In the genomic region with DNA sequence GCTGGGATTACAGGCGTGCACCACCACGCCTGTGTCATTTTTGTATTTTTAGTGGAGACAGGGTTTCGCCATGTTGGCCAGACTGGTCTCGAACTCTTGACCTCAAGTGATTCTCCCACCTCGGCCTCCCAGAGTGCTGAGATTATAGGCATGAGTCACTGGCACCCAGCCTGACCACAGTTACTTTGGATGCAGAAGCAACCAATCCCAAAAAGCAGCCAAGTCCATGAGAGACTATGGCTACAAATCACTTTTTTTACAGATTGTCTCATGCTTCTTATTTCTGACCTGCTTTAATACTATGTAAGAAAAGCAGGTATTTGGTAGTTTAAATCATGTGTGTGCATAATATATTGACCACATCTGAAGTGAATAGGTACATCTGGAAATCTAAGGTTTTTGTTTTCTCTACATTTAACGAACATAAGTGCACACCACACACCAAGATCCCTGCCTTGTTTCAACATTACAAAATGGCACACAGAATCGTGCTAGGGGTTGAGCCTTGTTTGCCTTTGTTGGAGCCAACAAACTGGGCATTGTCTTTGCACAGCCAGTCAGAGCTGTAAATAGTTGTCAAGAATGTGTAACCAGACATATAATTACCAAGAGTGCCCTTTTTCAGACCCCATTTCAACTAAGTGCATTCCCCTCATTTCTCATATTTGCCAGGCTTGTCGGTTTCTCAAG, we compare ENCODE assay signal across 19 cellular contexts. TPM values are rescaled to one million over a fixed set of nuclear protein-coding genes. Genes with fewer than 3 reads are reported as not detected.
DNase-seq lines count a peak whose midpoint lies in the region; ATAC-seq and TF ChIP-seq lines count a peak whose summit lies in the region.
"Had no signal": no experiment of that assay in that cellular context is flagged by ENCODE, and none has a peak within 500 bp of the region (broad histone marks: within the 10 kb centered on the region; RNA-seq: fewer than 3 reads in every experiment).

No MANE protein-coding gene starts in this region.

- H3K27me3 ChIP-seq in neural progenitor cell (no peaks in the 10 kb centered on the region), Peyer's patch (no peaks in the 10 kb centered on the region)
- H3K27me3 ChIP-seq: heart left ventricle, sigmoid colon had no signal

- no peak overlapping the region for H3K4me3 Mint-ChIP-seq in neural progenitor cell
- H3K4me3 Mint-ChIP-seq: activated CD4-positive, alpha-beta memory T cell treated with anti-CD3 and anti-CD28 coated beads, Interleukin-2, amount 10 ng/mL, durations not matched to agents 7 days and 5 days; CD8-positive, alpha-beta T cell; endodermal cell; natural killer cell; stimulated activated naive CD8-positive, alpha-beta T cell treated with anti-CD3 and anti-CD28 coated beads, Interleukin-15, amount 100 ng/mL, for 72 hours had no signal

- intact Hi-C loops in left ventricle myocardium superior (cut with micrococcal nuclease): no loop called here

- H3K9me3 Mint-ChIP-seq in neural progenitor cell: no peaks in the 10 kb centered on the region
- H3K9me3 Mint-ChIP-seq: CD8-positive, alpha-beta T cell; endodermal cell; natural killer cell had no signal

- peaks cover 3% of the 10 kb centered on the region for H3K27me3 Mint-ChIP-seq in neural progenitor cell (ENCODE audit: insufficient read depth, low read depth)
- H3K27me3 Mint-ChIP-seq: activated CD4-positive, alpha-beta memory T cell treated with anti-CD3 and anti-CD28 coated beads, Interleukin-2, amount 10 ng/mL, durations not matched to agents 7 days and 5 days; stimulated activated naive CD8-positive, alpha-beta T cell treated with anti-CD3 and anti-CD28 coated beads, Interleukin-15, amount 100 ng/mL, for 72 hours had no signal

- H3K4me1 Mint-ChIP-seq in neural progenitor cell: peaks cover 3% of the 10 kb centered on the region
- H3K4me1 Mint-ChIP-seq: natural killer cell had no signal

- H4K20me1 ChIP-seq in neural progenitor cell (ENCODE audit: low read depth): no peaks in the 10 kb centered on the region

- H3K4me2 ChIP-seq in neural progenitor cell: no peak overlapping the region

- no peaks in the 10 kb centered on the region for H3K36me3 ChIP-seq in neural progenitor cell
- no peaks in the 10 kb centered on the region for H3K36me3 ChIP-seq in Peyer's patch
- H3K36me3 ChIP-seq: heart left ventricle, sigmoid colon had no signal

- no peaks in the 10 kb centered on the region for H3K36me3 Mint-ChIP-seq in neural progenitor cell
- H3K36me3 Mint-ChIP-seq: CD8-positive, alpha-beta T cell; natural killer cell had no signal

- peak overlapping the region; percentile 61 for H2AFZ ChIP-seq in neural progenitor cell (replicated peaks)

- H3F3A ChIP-seq in neural progenitor cell (ENCODE audit: low read depth): no peaks in the 10 kb centered on the region

- TF ChIP-seq CTCF in choroid plexus epithelial cell (conservative IDR thresholded peaks at IDR 0.05; ENCODE audit: low read depth, low read length) (no peak), neural progenitor cell (IDR thresholded peaks at IDR 0.05) (no peak), Peyer's patch (IDR thresholded peaks at IDR 0.05) (no peak)

- no peak overlapping the region for H3K27ac Mint-ChIP-seq in neural progenitor cell
- H3K27ac Mint-ChIP-seq: activated CD4-positive, alpha-beta memory T cell treated with anti-CD3 and anti-CD28 coated beads, Interleukin-2, amount 10 ng/mL, durations not matched to agents 7 days and 5 days; CD8-positive, alpha-beta T cell; endodermal cell; natural killer cell had no signal

- H3K9me3 ChIP-seq in neural progenitor cell (ENCODE audit: low read depth) (no peaks in the 10 kb centered on the region), Peyer's patch (no peaks in the 10 kb centered on the region)
- H3K9me3 ChIP-seq: sigmoid colon had no signal

- ATAC-seq in left ventricle myocardium superior (no peak), HG03457 (IDR thresholded peaks at IDR 0.05; ENCODE audit: unreplicated experiment) (no peak), HG02970 (IDR thresholded peaks at IDR 0.05; ENCODE audit: low FRiP score, unreplicated experiment) (no peak)
- ATAC-seq: CD8-positive, alpha-beta T cell; heart left ventricle; natural killer cell; Right ventricle myocardium inferior; stimulated activated naive CD8-positive, alpha-beta T cell treated with anti-CD3 and anti-CD28 coated beads, Interleukin-15, amount 100 ng/mL, for 72 hours had no signal

- H3K4me3 ChIP-seq in choroid plexus epithelial cell (ENCODE audit: low read depth, low read length) (no peak overlapping the region), neural progenitor cell (no peak overlapping the region), Peyer's patch (no peak overlapping the region)
- H3K4me3 ChIP-seq: heart left ventricle, sigmoid colon had no signal

- no peak overlapping the region for H3K9ac ChIP-seq in neural progenitor cell

- H3K79me2 ChIP-seq in neural progenitor cell (ENCODE audit: low read depth): no peaks in the 10 kb centered on the region

- TF ChIP-seq POLR2A in Peyer's patch (IDR thresholded peaks at IDR 0.05): no peak

- peak; percentile 86 for DNase-seq in EH (ENCODE audit: low read depth)
- DNase-seq in M059J (ENCODE audit: low read depth): peak; percentile 88
- peak; percentile 89 for DNase-seq in choroid plexus epithelial cell (ENCODE audit: low read depth)
- no peak for DNase-seq in neural progenitor cell (ENCODE audit: low spot score)
- DNase-seq in left ventricle myocardium superior: no peak
- no peak for DNase-seq in Peyer's patch
- DNase-seq: activated CD4-positive, alpha-beta memory T cell treated with anti-CD3 and anti-CD28 coated beads, Interleukin-2, amount 10 ng/mL, durations not matched to agents 7 days and 5 days; CD8-positive, alpha-beta T cell; endodermal cell; GDM1; heart left ventricle; natural killer cell; NCI-H146; NCI-H524 treated with DMSO at 0.1 percent for 48 hours; sigmoid colon; stimulated activated naive CD8-positive, alpha-beta T cell treated with anti-CD3 and anti-CD28 coated beads, Interleukin-15, amount 100 ng/mL, for 72 hours had no signal

- H3K27ac ChIP-seq in neural progenitor cell (no peak overlapping the region), Peyer's patch (no peak overlapping the region)
- H3K27ac ChIP-seq: heart left ventricle, sigmoid colon had no signal

- H3K4me1 ChIP-seq in neural progenitor cell: no peaks in the 10 kb centered on the region
- no peaks in the 10 kb centered on the region for H3K4me1 ChIP-seq in Peyer's patch
- H3K4me1 ChIP-seq: heart left ventricle, sigmoid colon had no signal

RNA-seq across cellular contexts. Expression of gene MAP4K4, which starts 18.3 kb away (rescaled TPM):
- total RNA-seq in M059J (2014; rRNA removed; shearing (Covaris generic)): 21.5 and 37.6 TPM in 2 replicates
- total RNA-seq in neural progenitor cell (ENCODE audit: low replicate concordance) (91.9 and 99.2 TPM in 2 replicates), left ventricle myocardium superior (99.5 TPM), Peyer's patch (10 to 100 TPM; 14.2 to 65.2 (median 29.1) TPM)

Comparison
In these comparisons a context has a peak if more than half of its experiments do, and no peak if none do; other contexts are left out.
1. DNase-seq: peak in EH (single experiment), M059J (single experiment) and choroid plexus epithelial cell (single experiment); none in neural progenitor cell (single experiment), left ventricle myocardium superior (single experiment) and Peyer's patch (0 of 3).